33 cellular contexts compared by ENCODE assay signal in the genomic region with DNA sequence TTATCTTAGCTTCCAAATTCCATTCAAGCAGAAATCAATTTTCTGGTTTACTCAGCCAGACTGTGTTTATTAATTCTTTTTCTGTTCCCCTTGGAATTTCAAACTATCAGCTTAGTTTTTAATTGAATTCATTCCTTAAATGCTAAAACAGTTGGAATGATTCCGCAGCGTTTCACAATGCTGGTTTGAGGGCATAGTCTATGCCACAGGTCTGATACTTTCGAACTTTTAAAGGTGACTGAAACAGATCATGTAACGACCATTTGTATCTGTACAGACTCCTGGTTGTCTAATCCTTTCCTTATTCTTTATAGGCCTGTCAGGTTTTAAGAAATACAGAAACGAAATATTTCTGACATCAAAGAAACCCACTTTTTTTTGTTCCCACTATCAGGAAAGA. TPM values are rescaled to one million over a fixed set of nuclear protein-coding genes. Genes with fewer than 3 reads are reported as not detected.
"Had no signal": no experiment of that assay in that cellular context is flagged by ENCODE, and none has a peak within 500 bp of the region (broad histone marks: within the 10 kb centered on the region; RNA-seq: fewer than 3 reads in every experiment).

No MANE protein-coding gene starts in this region.

- H3K36me3 ChIP-seq: adrenal gland, esophagus muscularis mucosa, gastroesophageal sphincter, heart right ventricle had no signal

- H3K27ac ChIP-seq: adrenal gland, body of pancreas, esophagus muscularis mucosa, gastroesophageal sphincter, heart right ventricle had no signal

- H3K4me3 ChIP-seq: adrenal gland, body of pancreas, esophagus muscularis mucosa, gastroesophageal sphincter, heart right ventricle had no signal

- DNase-seq: activated CD4-positive, alpha-beta memory T cell treated with anti-CD3 and anti-CD28 coated beads for 36 hours; activated CD4-positive, alpha-beta T cell treated with anti-CD3 and anti-CD28 coated beads for 36 hours; activated CD4-positive, alpha-beta T cell treated with anti-CD3 and anti-CD28 coated beads, Interleukin-2, amount 10 ng/mL, durations not matched to agents 24 days and 14 days; activated CD4-positive, CD25-positive, alpha-beta regulatory T cell; activated CD4-positive, CD25-positive, alpha-beta regulatory T cell treated with anti-CD3 and anti-CD28 coated beads, Interleukin-2, amount 50 U/mL, for 72 hours; activated CD8-positive, alpha-beta memory T cell treated with anti-CD3 and anti-CD28 coated beads, Interleukin-2, amount 10 ng/mL, durations not matched to agents 7 days and 5 days; activated CD8-positive, alpha-beta memory T cell treated with anti-CD3 and anti-CD28 coated beads, Interleukin-2, amount 50 U/mL, for 4 hours; activated CD8-positive, alpha-beta T cell treated with anti-CD3 and anti-CD28 coated beads, Interleukin-2, amount 10 ng/mL, durations not matched to agents 7 days and 5 days; activated effector memory CD4-positive, alpha-beta T cell treated with anti-CD3 and anti-CD28 coated beads, Interleukin-2, amount 50 U/mL, for 16 hours; activated naive CD4-positive, alpha-beta T cell treated with anti-CD3 and anti-CD28 coated beads for 36 hours; activated naive CD8-positive, alpha-beta T cell treated with anti-CD3 and anti-CD28 coated beads for 36 hours; activated naive CD8-positive, alpha-beta T cell treated with anti-CD3 and anti-CD28 coated beads, Interleukin-2, amount 50 U/mL, for 24 hours; activated T-cell treated with anti-CD3 and anti-CD28 coated beads, Interleukin-2, amount 50 U/mL, for 1 hour; activated T-cell treated with anti-CD3 and anti-CD28 coated beads, Interleukin-2, amount 50 U/mL, for 48 hours; adrenal gland; amygdala; aorta; body of pancreas; caudate nucleus; cortex of kidney; dermis blood vessel endothelial cell; effector CD4-positive, alpha-beta T cell; effector memory CD8-positive, alpha-beta T cell; erythroblast; foreskin melanocyte; heart right ventricle; T-helper 2 cell had no signal

- H3K9me3 ChIP-seq: adrenal gland, body of pancreas, esophagus muscularis mucosa, gastroesophageal sphincter, heart right ventricle had no signal

- H3K27me3 ChIP-seq: adrenal gland, body of pancreas, esophagus muscularis mucosa, gastroesophageal sphincter, heart right ventricle had no signal

- H3K4me1 ChIP-seq: adrenal gland, body of pancreas, esophagus muscularis mucosa, gastroesophageal sphincter had no signal

- FAIRE-seq: colon had no signal

- ATAC-seq: activated CD4-positive, alpha-beta T cell treated with anti-CD3 and anti-CD28 coated beads for 36 hours; activated CD8-positive, alpha-beta memory T cell treated with anti-CD3 and anti-CD28 coated beads, Interleukin-2, amount 10 ng/mL, durations not matched to agents 7 days and 5 days; activated CD8-positive, alpha-beta T cell treated with anti-CD3 and anti-CD28 coated beads, Interleukin-2, amount 10 ng/mL, durations not matched to agents 7 days and 5 days; activated naive CD8-positive, alpha-beta T cell treated with anti-CD3 and anti-CD28 coated beads, Interleukin-2, amount 50 U/mL, for 24 hours; body of pancreas; effector memory CD8-positive, alpha-beta T cell; gastroesophageal sphincter; heart right ventricle had no signal

RNA-seq across cellular contexts. Expression of a gene that starts 45.4 kb away (rescaled TPM):
- total RNA-seq: activated CD4-positive, alpha-beta memory T cell treated with anti-CD3 and anti-CD28 coated beads for 36 hours; activated naive CD8-positive, alpha-beta T cell treated with anti-CD3 and anti-CD28 coated beads for 36 hours; activated T-helper 2 cell treated with anti-CD3 and anti-CD28 coated beads, Interferon-gamma antibody, Interleukin-2, Interleukin-4, amounts not matched to agents 10 μg/mL and 5 μg/mL and 100 μg/mL, durations not matched to agents 14 hours and 24 hours and 36 hours; adrenal gland; body of pancreas; dermis blood vessel endothelial cell; esophagus muscularis mucosa; glomerular endothelial cell had no signal
- polyA plus RNA-seq: fibroblast of lung had no signal
